ENCODE assay signal across 11 cellular contexts in the genomic region with DNA sequence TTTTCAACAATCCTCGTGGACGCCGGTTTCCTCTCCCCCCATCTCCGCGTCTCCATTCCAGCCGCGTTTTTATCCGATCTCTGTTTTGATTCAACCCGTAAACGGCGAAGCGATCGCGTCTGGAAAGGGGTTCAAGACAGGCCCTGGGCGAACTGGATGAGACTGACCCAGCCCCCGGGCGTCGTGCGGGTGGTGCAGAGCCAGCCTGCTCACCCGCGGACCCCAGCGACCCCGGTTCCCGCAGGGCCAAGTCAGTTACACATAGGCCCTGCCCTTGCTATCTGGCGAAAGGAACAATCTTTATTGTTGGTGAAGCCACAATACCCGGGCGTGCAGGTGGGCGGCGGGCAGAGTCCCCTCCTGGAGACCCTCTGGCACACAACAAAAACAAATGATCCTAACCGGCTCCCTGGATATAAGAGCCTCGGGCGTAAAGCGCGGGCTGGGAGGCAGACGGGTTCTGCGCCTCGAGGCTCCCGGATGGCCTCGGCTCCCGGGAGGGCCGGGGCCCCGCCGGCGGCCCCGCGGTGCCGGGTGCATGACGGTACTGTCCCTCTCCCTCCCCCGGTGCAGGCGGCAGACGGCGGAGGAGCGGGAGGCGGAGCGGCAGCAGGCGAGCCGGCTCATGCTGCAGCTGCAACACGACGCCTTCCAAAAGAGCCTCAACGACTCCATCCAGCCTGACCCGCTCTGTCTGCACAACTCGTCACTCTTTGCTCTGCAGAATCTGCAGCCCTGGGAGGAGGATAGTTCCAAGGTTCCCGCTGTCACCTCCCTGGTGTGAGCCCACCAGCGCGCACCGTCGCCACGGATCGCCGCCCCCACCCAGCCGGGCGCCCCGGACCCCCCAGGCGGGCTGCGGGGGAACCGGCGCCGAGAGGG. TPM values are rescaled to one million over a fixed set of nuclear protein-coding genes. Genes with fewer than 3 reads are reported as not detected.
DNase-seq lines count a peak whose midpoint lies in the region; FAIRE-seq and TF ChIP-seq lines count a peak whose summit lies in the region.
"Had no signal": no experiment of that assay in that cellular context is flagged by ENCODE, and none has a peak within 500 bp of the region (broad histone marks: within the 10 kb centered on the region; RNA-seq: fewer than 3 reads in every experiment).

No MANE protein-coding gene starts in this region.

- no peaks in the 10 kb centered on the region for H4K20me1 ChIP-seq in hepatocyte (ENCODE audit: insufficient read depth, poor library complexity, severe bottlenecking)

- H2AFZ ChIP-seq in hepatocyte: no peak overlapping the region

- H3K9me3 ChIP-seq in SK-N-MC (ENCODE audit: low read depth, low read length): no peaks in the 10 kb centered on the region
- H3K9me3 ChIP-seq in hepatocyte (ENCODE audit: low read depth): no peaks in the 10 kb centered on the region
- no peaks in the 10 kb centered on the region for H3K9me3 ChIP-seq in SJCRH30 (replicated peaks)
- H3K9me3 ChIP-seq: tibial artery had no signal

- peak; percentile 55 for DNase-seq in activated CD8-positive, alpha-beta memory T cell treated with anti-CD3 and anti-CD28 coated beads, Interleukin-2, amount 50 U/mL, for 48 hours
- no peak for DNase-seq in activated CD8-positive, alpha-beta memory T cell treated with anti-CD3 and anti-CD28 coated beads for 24 hours
- no peak for DNase-seq in SK-N-MC (ENCODE audit: low read depth, low spot score)
- peak; percentile 45 for DNase-seq in hepatocyte (ENCODE audit: low spot score)
- no peak for DNase-seq in H54 (ENCODE audit: insufficient read length, low spot score)
- no peak for DNase-seq in UCSD-AML1 (lab: John Stamatoyannopoulos, UW; ENCODE audit: unreplicated experiment)
- DNase-seq in SJCRH30: no peak

- H3K27ac Mint-ChIP-seq in stimulated activated naive CD8-positive, alpha-beta T cell treated with anti-CD3 and anti-CD28 coated beads, Interleukin-15, Interleukin-2, amounts not matched to agents 100 ng/mL and 50 ng/mL, for 24 hours: no peak overlapping the region

- H3K27ac ChIP-seq in SK-N-MC (no peak overlapping the region), hepatocyte (no peak overlapping the region), SJCRH30 (no peak overlapping the region)
- H3K27ac ChIP-seq: tibial artery had no signal

- H3K27me3 ChIP-seq in hepatocyte (peaks cover 98% of the 10 kb centered on the region), SJCRH30 (no peaks in the 10 kb centered on the region)

- no peak for FAIRE-seq in H54 (lab: Jason Lieb, UNC)
- FAIRE-seq: colon had no signal

- H3K27me3 Mint-ChIP-seq in stimulated activated naive CD8-positive, alpha-beta T cell treated with anti-CD3 and anti-CD28 coated beads, Interleukin-15, Interleukin-2, amounts not matched to agents 100 ng/mL and 50 ng/mL, for 24 hours: peaks cover 66% of the 10 kb centered on the region

- no peaks in the 10 kb centered on the region for H3K9me2 ChIP-seq in hepatocyte (replicated peaks; ENCODE audit: insufficient read depth)

- peak overlapping the region; percentile 76 for H3K4me2 ChIP-seq in hepatocyte

- H3K36me3 ChIP-seq in SK-N-MC (ENCODE audit: insufficient read depth, low read length): no peaks in the 10 kb centered on the region
- no peaks in the 10 kb centered on the region for H3K36me3 ChIP-seq in hepatocyte (replicated peaks; ENCODE audit: insufficient read depth, low read depth)
- no peaks in the 10 kb centered on the region; the same call in 1 of the 2 replicates for H3K36me3 ChIP-seq in SJCRH30
- H3K36me3 ChIP-seq: tibial artery had no signal

- peaks cover 32% of the 10 kb centered on the region for H3K4me1 Mint-ChIP-seq in stimulated activated naive CD8-positive, alpha-beta T cell treated with anti-CD3 and anti-CD28 coated beads, Interleukin-15, Interleukin-2, amounts not matched to agents 100 ng/mL and 50 ng/mL, for 24 hours (ENCODE audit: low read depth)

- H3K4me1 ChIP-seq in hepatocyte (ENCODE audit: insufficient read depth) (peaks cover 44% of the 10 kb centered on the region), SJCRH30 (no peaks in the 10 kb centered on the region; the same call in 1 of the 2 replicates)

- 4% methylated on average over 55 of the region's 78 CpGs for WGBS in hepatocyte (ENCODE audit: low lambda C conversion rate, missing lambda C conversion rate)

- H3K36me3 Mint-ChIP-seq in stimulated activated naive CD8-positive, alpha-beta T cell treated with anti-CD3 and anti-CD28 coated beads, Interleukin-15, Interleukin-2, amounts not matched to agents 100 ng/mL and 50 ng/mL, for 24 hours (ENCODE audit: low read depth): no peaks in the 10 kb centered on the region

- no peak for TF ChIP-seq POLR2A in H54 (IDR thresholded peaks at IDR 0.05; ENCODE audit: low read depth, low read length)

- no peaks in the 10 kb centered on the region for H3K9me3 Mint-ChIP-seq in stimulated activated naive CD8-positive, alpha-beta T cell treated with anti-CD3 and anti-CD28 coated beads, Interleukin-15, Interleukin-2, amounts not matched to agents 100 ng/mL and 50 ng/mL, for 24 hours

- H3K4me3 ChIP-seq in SK-N-MC (peak overlapping the region; percentile 47), hepatocyte (no peak overlapping the region), SJCRH30 (no peak overlapping the region)

- H3K9ac ChIP-seq in SK-N-MC (ENCODE audit: insufficient read length): no peak overlapping the region

- H3K4me3 Mint-ChIP-seq in stimulated activated naive CD8-positive, alpha-beta T cell treated with anti-CD3 and anti-CD28 coated beads, Interleukin-15, Interleukin-2, amounts not matched to agents 100 ng/mL and 50 ng/mL, for 24 hours: peak overlapping the region; percentile 37

- TF ChIP-seq CTCF in hepatocyte (IDR thresholded peaks at IDR 0.05; ENCODE audit: poor library complexity): no peak

- H3K79me2 ChIP-seq in hepatocyte: no peaks in the 10 kb centered on the region

RNA-seq across cellular contexts. Expression of gene TLX3, which starts 2.0 kb away (rescaled TPM):
- not detected in 2 replicates for total RNA-seq in hepatocyte
- 0.22 TPM in 1 of 2 replicates, not detected in the other for polyA plus RNA-seq in hepatocyte
- total RNA-seq in SJCRH30 (2014; rRNA removed; shearing (Covaris generic)): 6.2 and 6.9 TPM in 2 replicates
- total RNA-seq: omental fat pad had no signal

Comparison
In these comparisons a context has a peak if more than half of its experiments do, and no peak if none do; other contexts are left out.
1. DNase-seq: peak in activated CD8-positive, alpha-beta memory T cell treated with anti-CD3 and anti-CD28 coated beads, Interleukin-2, amount 50 U/mL, for 48 hours (single experiment) and hepatocyte (single experiment); none in activated CD8-positive, alpha-beta memory T cell treated with anti-CD3 and anti-CD28 coated beads for 24 hours (single experiment), SK-N-MC (single experiment), H54 (single experiment), UCSD-AML1 (single experiment) and SJCRH30 (0 of 2).